In genomic region chrX:116281106-116281505, GRCh38 we compare ENCODE assay signal across 19 cellular contexts.
"Had no signal": no experiment of that assay in that cellular context is flagged by ENCODE, and none has a peak within 500 bp of the region (broad histone marks: within the 10 kb centered on the region; RNA-seq: fewer than 3 reads in every experiment).

No MANE protein-coding gene starts in this region.

- H3K9me3 Mint-ChIP-seq: activated CD4-positive, alpha-beta memory T cell treated with anti-CD3 and anti-CD28 coated beads, Interleukin-2, amount 10 ng/mL, durations not matched to agents 7 days and 5 days; activated T-cell treated with anti-CD3 and anti-CD28 coated beads, Interleukin-2, amount 50 U/mL, for 24 hours had no signal

- H3K27me3 Mint-ChIP-seq: activated CD4-positive, alpha-beta memory T cell treated with anti-CD3 and anti-CD28 coated beads, Interleukin-2, amount 10 ng/mL, durations not matched to agents 7 days and 5 days had no signal

- FAIRE-seq: islet of Langerhans had no signal

- H3K27ac ChIP-seq: gastrocnemius medialis, tibial artery, WERI-Rb-1 had no signal

- H3K4me1 ChIP-seq: gastrocnemius medialis, tibial artery had no signal

- H3K4me3 ChIP-seq: gastrocnemius medialis, tibial artery had no signal

- H3K27me3 ChIP-seq: gastrocnemius medialis, tibial artery had no signal

- H3K27ac Mint-ChIP-seq: activated CD4-positive, alpha-beta memory T cell treated with anti-CD3 and anti-CD28 coated beads, Interleukin-2, amount 10 ng/mL, durations not matched to agents 7 days and 5 days; activated T-cell treated with anti-CD3 and anti-CD28 coated beads, Interleukin-2, amount 50 U/mL, for 24 hours; natural killer cell had no signal

- H3K9ac ChIP-seq: SK-N-SH had no signal

- H3K4me2 ChIP-seq: SK-N-SH had no signal

- H3K36me3 ChIP-seq: gastrocnemius medialis, tibial artery, WERI-Rb-1 had no signal

- H3K4me3 Mint-ChIP-seq: activated CD4-positive, alpha-beta memory T cell treated with anti-CD3 and anti-CD28 coated beads, Interleukin-2, amount 10 ng/mL, durations not matched to agents 7 days and 5 days; activated T-cell treated with anti-CD3 and anti-CD28 coated beads, Interleukin-2, amount 50 U/mL, for 24 hours; natural killer cell had no signal

- H3K4me1 Mint-ChIP-seq: activated CD4-positive, alpha-beta memory T cell treated with anti-CD3 and anti-CD28 coated beads, Interleukin-2, amount 10 ng/mL, durations not matched to agents 7 days and 5 days; natural killer cell had no signal

- DNase-seq: activated CD4-positive, alpha-beta memory T cell treated with anti-CD3 and anti-CD28 coated beads, Interleukin-2, amount 10 ng/mL, durations not matched to agents 7 days and 5 days; activated effector memory CD4-positive, alpha-beta T cell treated with Interleukin-2 at 50 U/mL for 16 hours; activated naive CD4-positive, alpha-beta T cell treated with anti-CD3 and anti-CD28 coated beads, Interleukin-2, amount 50 U/mL, for 16 hours; activated T-cell treated with anti-CD3 and anti-CD28 coated beads, Interleukin-2, amount 50 U/mL, for 24 hours; caudate nucleus; cortex of kidney; effector CD4-positive, alpha-beta T cell; gastrocnemius medialis; natural killer cell; SK-N-SH; stimulated activated CD4-positive, alpha-beta T cell treated with anti-CD3 and anti-CD28 coated beads, Interleukin-15, amount 100 ng/mL, for 24 hours; stimulated activated CD4-positive, alpha-beta T cell treated with anti-CD3 and anti-CD28 coated beads, Interleukin-4, amount 100 ng/mL, for 1 hour; stimulated activated naive CD4-positive, alpha-beta T cell; T-helper 1 cell; T1000; tibial artery; WERI-Rb-1 had no signal

- ATAC-seq: gastrocnemius medialis, left lobe of liver, natural killer cell had no signal

- H3K36me3 Mint-ChIP-seq: natural killer cell had no signal

- H3K9me3 ChIP-seq: gastrocnemius medialis, SK-N-SH, tibial artery had no signal
